In genomic region chr19:12754465-12755196, GRCh38 we compare ENCODE assay signal across 26 cellular contexts. TPM values are rescaled to one million over a fixed set of nuclear protein-coding genes. Genes with fewer than 3 reads are reported as not detected.
"Had no signal": no experiment of that assay in that cellular context is flagged by ENCODE, and none has a peak within 500 bp of the region (broad histone marks: within the 10 kb centered on the region; RNA-seq: fewer than 3 reads in every experiment).

No MANE protein-coding gene starts in this region.

- H3K9me3 Mint-ChIP-seq: IgD-negative memory B cell, T-cell had no signal

- FAIRE-seq: HTR-8/SVneo had no signal

- DNase-seq: KBM-7; MV-4-11; NCI-H1048; NCI-H1105; NCI-H1417; NCI-H1436 treated with DMSO at 0.1 percent for 48 hours; NCI-H1694 treated with DMSO at 0.1 percent for 48 hours; NCI-H1930; NCI-H2081; NCI-H2107; NCI-H2227 treated with DMSO at 0.1 percent for 48 hours; NCI-H524; NCI-H526 treated with DMSO at 0.1 percent for 48 hours; NCI-H748 treated with DMSO at 0.1 percent for 48 hours; NK-92 treated with Interleukin-12 subunit alpha and Interleukin-12 subunit beta, amount 100 ng/mL, for 24 hours; PC-3; SHP77; SW 1271; T-cell had no signal

- H3K27ac Mint-ChIP-seq: IgD-negative memory B cell, T-cell had no signal

- H3K36me3 Mint-ChIP-seq: IgD-negative memory B cell, T-cell had no signal

- ATAC-seq: Panc1, PC-3, T-cell had no signal

- H3K4me3 Mint-ChIP-seq: T-cell had no signal

- H3K27ac ChIP-seq: HL-60, RWPE1 had no signal

RNA-seq across cellular contexts. Expression of gene BEST2, which starts 3.0 kb away (rescaled TPM):
- total RNA-seq: OCI-LY7, SK-MEL-5 had no signal
- polyA plus RNA-seq: IgD-negative memory B cell had no signal
